7 cellular contexts compared by ENCODE assay signal in the genomic region with DNA sequence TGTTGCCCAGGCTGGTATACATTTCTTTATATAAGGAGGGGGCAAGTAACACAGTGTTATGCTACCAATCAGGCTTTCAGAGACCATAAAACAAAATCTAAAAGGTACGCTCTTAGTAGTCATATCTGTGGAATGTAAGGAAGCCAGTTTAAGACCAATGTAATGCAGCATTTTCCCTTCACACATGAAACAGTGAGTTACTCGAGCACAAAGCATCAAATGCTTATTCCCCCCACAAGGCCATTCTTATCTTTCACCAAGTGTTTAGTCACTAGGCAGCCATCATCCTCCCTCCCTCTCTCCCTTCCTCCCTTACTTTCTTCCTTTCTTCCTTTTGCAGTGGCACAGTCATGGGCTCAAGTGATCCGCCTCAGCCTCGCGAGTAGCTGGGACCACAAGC. TPM values are rescaled to one million over a fixed set of nuclear protein-coding genes. Genes with fewer than 3 reads are reported as not detected.
DNase-seq lines count a peak whose midpoint lies in the region; ATAC-seq and TF ChIP-seq lines count a peak whose summit lies in the region.

No MANE protein-coding gene starts in this region.

- peaks cover 33% of the 10 kb centered on the region for H3K4me1 ChIP-seq in SJSA1 (replicated peaks)

- H3K36me3 ChIP-seq in SJSA1: peaks cover 5% of the 10 kb centered on the region; the same call in 1 of the 2 replicates

- no peaks in the 10 kb centered on the region for H3K9me3 ChIP-seq in SJSA1 (replicated peaks)

- peak; percentile 82 for DNase-seq in ELR (ENCODE audit: low read depth)
- DNase-seq in SJSA1 (ENCODE audit: low read depth in 1 of 2, low spot score in 2 of 2): peak; percentile 63 to 77
- peak; percentile 76 for DNase-seq in epithelial cell of proximal tubule (ENCODE audit: low read depth)
- no peak for DNase-seq in osteocyte (ENCODE audit: extremely low spot score, unreplicated experiment)
- DNase-seq in NCI-H2227 treated with DMSO at 0.1 percent for 48 hours (lab: John Stamatoyannopoulos, UW): no peak
- DNase-seq in DMS53 (lab: John Stamatoyannopoulos, UW): no peak

- H3K36me3 Mint-ChIP-seq in osteocyte (ENCODE audit: unreplicated experiment): peaks cover 4% of the 10 kb centered on the region

- H3K9me3 Mint-ChIP-seq in osteocyte (ENCODE audit: unreplicated experiment): no peaks in the 10 kb centered on the region

- no peak overlapping the region for H3K4me3 Mint-ChIP-seq in osteocyte (ENCODE audit: unreplicated experiment)

- H3K27ac ChIP-seq in SJSA1: peak overlapping the region; percentile 69

- ATAC-seq in HG03139 (IDR thresholded peaks at IDR 0.05; ENCODE audit: unreplicated experiment): no peak

- peaks cover 10% of the 10 kb centered on the region for H3K4me1 Mint-ChIP-seq in osteocyte (ENCODE audit: unreplicated experiment)

- H3K27me3 Mint-ChIP-seq in osteocyte (ENCODE audit: unreplicated experiment): no peaks in the 10 kb centered on the region

- H3K27ac Mint-ChIP-seq in osteocyte (ENCODE audit: unreplicated experiment): peak overlapping the region; percentile 59

- no peak overlapping the region for H3K4me3 ChIP-seq in SJSA1
- no peak overlapping the region for H3K4me3 ChIP-seq in epithelial cell of proximal tubule (ENCODE audit: low read depth, low read length)

- no peak for TF ChIP-seq CTCF in epithelial cell of proximal tubule (conservative IDR thresholded peaks at IDR 0.05; ENCODE audit: low read depth, low read length)
- TF ChIP-seq CTCF in osteocyte (IDR thresholded peaks at IDR 0.05): no peak

- H3K27me3 ChIP-seq in SJSA1 (replicated peaks): no peaks in the 10 kb centered on the region

RNA-seq across cellular contexts. Expression of gene HMOX2, which starts 12.8 kb away (rescaled TPM):
- 48.5 and 49.3 TPM in 2 replicates for total RNA-seq in SJSA1 (2014; rRNA removed; shearing (Covaris generic))
- total RNA-seq in epithelial cell of proximal tubule (75.9 and 105 TPM in 2 replicates), osteocyte (47.2 and 47.3 TPM in 2 replicates)

RNA-seq across cellular contexts. Expression of gene NMRAL1, which starts 14.6 kb away (rescaled TPM):
- 9.5 and 14.5 TPM in 2 replicates for total RNA-seq in SJSA1 (2014; rRNA removed; shearing (Covaris generic))
- total RNA-seq in epithelial cell of proximal tubule (120 and 177 TPM in 2 replicates), osteocyte (55.0 and 61.4 TPM in 2 replicates)

RNA-seq across cellular contexts. Expression of gene CDIP1, which starts 49.5 kb away (rescaled TPM):
- 5.1 and 7.9 TPM in 2 replicates for total RNA-seq in SJSA1 (2014; rRNA removed; shearing (Covaris generic))
- 13.8 and 30.3 TPM in 2 replicates for total RNA-seq in epithelial cell of proximal tubule
- 28.5 and 28.9 TPM in 2 replicates for total RNA-seq in osteocyte

Comparison
In these comparisons a context has a peak if more than half of its experiments do, and no peak if none do; other contexts are left out.
1. DNase-seq: peak in ELR (single experiment), SJSA1 (2 of 2) and epithelial cell of proximal tubule (single experiment); none in osteocyte (single experiment), NCI-H2227 treated with DMSO at 0.1 percent for 48 hours (single experiment) and DMS53 (single experiment).